21 cellular contexts compared by ENCODE assay signal in the genomic region with DNA sequence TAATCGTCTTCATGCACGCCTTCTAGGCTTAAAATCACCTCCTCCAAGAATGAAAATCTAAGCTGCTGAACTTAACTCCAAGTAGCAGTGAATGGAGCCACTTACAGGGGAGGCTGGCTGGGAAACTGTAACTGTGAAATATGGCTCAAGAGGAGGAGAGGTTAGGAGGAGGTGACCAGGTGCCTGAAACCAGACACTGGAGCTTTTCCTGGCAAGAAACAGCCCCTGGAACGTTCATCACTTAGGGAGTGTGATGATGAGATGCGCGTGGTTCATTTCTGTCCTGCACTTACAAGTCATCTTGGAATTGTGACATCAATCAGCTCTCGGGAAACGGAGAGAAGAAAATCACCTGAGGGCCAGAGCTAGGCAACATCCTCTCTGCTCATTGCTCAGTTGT.
"Had no signal": no experiment of that assay in that cellular context is flagged by ENCODE, and none has a peak within 500 bp of the region (broad histone marks: within the 10 kb centered on the region; RNA-seq: fewer than 3 reads in every experiment).

No MANE protein-coding gene starts in this region.

- H3K27ac Mint-ChIP-seq: natural killer cell; nephron; stimulated activated effector memory CD8-positive, alpha-beta T cell treated with anti-CD3 and anti-CD28 coated beads, Interleukin-12 subunit alpha, Interleukin-12 subunit beta, amount 100 ng/mL, for 72 hours; stimulated activated naive B cell treated with anti-CD40 and anti-IgM and Interleukin-4, amounts not matched to agents 10 μg/mL and 1 μg/mL and 100 μg/mL, for 72 hours; stimulated activated naive CD8-positive, alpha-beta T cell treated with anti-CD3 and anti-CD28 coated beads, Interleukin-15, Interleukin-2, amounts not matched to agents 100 ng/mL and 50 ng/mL, for 24 hours had no signal

- H3K36me3 Mint-ChIP-seq: natural killer cell; stimulated activated effector memory CD8-positive, alpha-beta T cell treated with anti-CD3 and anti-CD28 coated beads, Interleukin-12 subunit alpha, Interleukin-12 subunit beta, amount 100 ng/mL, for 72 hours; stimulated activated naive B cell treated with anti-CD40 and anti-IgM and Interleukin-4, amounts not matched to agents 10 μg/mL and 1 μg/mL and 100 μg/mL, for 72 hours had no signal

- H3K4me3 Mint-ChIP-seq: natural killer cell; nephron; neural crest cell; stimulated activated effector memory CD8-positive, alpha-beta T cell treated with anti-CD3 and anti-CD28 coated beads, Interleukin-12 subunit alpha, Interleukin-12 subunit beta, amount 100 ng/mL, for 72 hours; stimulated activated naive B cell treated with anti-CD40 and anti-IgM and Interleukin-4, amounts not matched to agents 10 μg/mL and 1 μg/mL and 100 μg/mL, for 72 hours; stimulated activated naive CD8-positive, alpha-beta T cell treated with anti-CD3 and anti-CD28 coated beads, Interleukin-15, Interleukin-2, amounts not matched to agents 100 ng/mL and 50 ng/mL, for 24 hours had no signal

- DNase-seq: natural killer cell; nucleus accumbens; pancreas; retina; right lobe of liver; sigmoid colon; small intestine; stimulated activated CD4-positive, alpha-beta T cell treated with anti-CD3 and anti-CD28 coated beads, Interleukin-15, amount 100 ng/mL, for 24 hours; stimulated activated CD4-positive, alpha-beta T cell treated with anti-CD3 and anti-CD28 coated beads, Interleukin-2, amount 100 ng/mL, for 24 hours; stimulated activated CD4-positive, alpha-beta T cell treated with anti-CD3 and anti-CD28 coated beads, Interleukin-2, amount 100 ng/mL, for 48 hours; stimulated activated CD4-positive, alpha-beta T cell treated with anti-CD3 and anti-CD28 coated beads, Interleukin-4, amount 100 ng/mL, for 24 hours; stimulated activated naive B cell treated with anti-CD40 and anti-IgM and Interleukin-4, amounts not matched to agents 10 μg/mL and 1 μg/mL and 100 μg/mL, for 72 hours; stimulated activated naive CD4-positive, alpha-beta T cell treated with Interleukin-2 at 50 U/mL for 16 hours; stomach; thyroid gland; trophoblast cell; upper lobe of left lung had no signal

- H3K27me3 Mint-ChIP-seq: stimulated activated naive B cell treated with anti-CD40 and anti-IgM and Interleukin-4, amounts not matched to agents 10 μg/mL and 1 μg/mL and 100 μg/mL, for 72 hours; stimulated activated naive CD8-positive, alpha-beta T cell treated with anti-CD3 and anti-CD28 coated beads, Interleukin-15, Interleukin-2, amounts not matched to agents 100 ng/mL and 50 ng/mL, for 24 hours had no signal

- H3K4me1 Mint-ChIP-seq: natural killer cell; nephron; neural crest cell; stimulated activated effector memory CD8-positive, alpha-beta T cell treated with anti-CD3 and anti-CD28 coated beads, Interleukin-12 subunit alpha, Interleukin-12 subunit beta, amount 100 ng/mL, for 72 hours; stimulated activated naive B cell treated with anti-CD40 and anti-IgM and Interleukin-4, amounts not matched to agents 10 μg/mL and 1 μg/mL and 100 μg/mL, for 72 hours had no signal
